ENCODE assay signal across 8 cellular contexts in genomic region chr11:15969281-15969680, GRCh38.
DNase-seq lines count a peak whose midpoint lies in the region; ATAC-seq and TF ChIP-seq lines count a peak whose summit lies in the region.

No MANE protein-coding gene starts in this region.

- peak overlapping the region; percentile 67 for H3K4me2 ChIP-seq in KMS-11

- no peaks in the 10 kb centered on the region for H3K27me3 ChIP-seq in KMS-11 (ENCODE audit: insufficient read depth, low read depth)
- H3K27me3 ChIP-seq in upper lobe of right lung, result no peaks in the 10 kb centered on the region

- H3K4me3 Mint-ChIP-seq in natural killer cell, result no peak overlapping the region

- H2AFZ ChIP-seq in KMS-11 (ENCODE audit: low read depth), result peak overlapping the region; percentile 85

- no peaks in the 10 kb centered on the region for H4K20me1 ChIP-seq in KMS-11 (ENCODE audit: insufficient read depth)

- no peaks in the 10 kb centered on the region for H3K79me2 ChIP-seq in KMS-11 (ENCODE audit: insufficient read depth, low read depth)

- DNase-seq in DMS53 treated with DMSO at 0.1 percent for 48 hours (lab: John Stamatoyannopoulos, UW; ENCODE audit: unreplicated experiment), result peak; percentile 86
- peak; percentile 50 for DNase-seq in brain pericyte (ENCODE audit: low read depth, low spot score)
- peak; percentile 68 for DNase-seq in left lobe of liver (ENCODE audit: low spot score)
- DNase-seq in upper lobe of right lung, result no peak
- no peak for DNase-seq in NCI-H187 (lab: John Stamatoyannopoulos, UW)
- no peak for DNase-seq in natural killer cell

- no peaks in the 10 kb centered on the region for H3K9me3 Mint-ChIP-seq in natural killer cell

- no peak for TF ChIP-seq CTCF in KMS-11 (conservative IDR thresholded peaks at IDR 0.05; ENCODE audit: low read depth, low read length)
- TF ChIP-seq CTCF in upper lobe of right lung (IDR thresholded peaks at IDR 0.05), result no peak
- TF ChIP-seq CTCF in natural killer cell (IDR thresholded peaks at IDR 0.05), result no peak

- intact Hi-C loops in upper lobe of right lung (cut with DNase I), result no loop called here
- intact Hi-C loops in natural killer cell (cut with micrococcal nuclease), result no loop called here

- no peaks in the 10 kb centered on the region for H3K36me3 Mint-ChIP-seq in natural killer cell

- no peak overlapping the region for H3K27ac Mint-ChIP-seq in natural killer cell

- H3K4me3 ChIP-seq in KMS-11 (IDR thresholded peaks at IDR 0.05; ENCODE audit: insufficient read depth, low read depth, low read length), result no peak overlapping the region
- no peak overlapping the region for H3K4me3 ChIP-seq in upper lobe of right lung

- no peaks in the 10 kb centered on the region for H3K4me1 Mint-ChIP-seq in natural killer cell

- peaks cover 39% of the 10 kb centered on the region for H3K4me1 ChIP-seq in KMS-11 (ENCODE audit: low read depth, poor library complexity, severe bottlenecking)
- H3K4me1 ChIP-seq in upper lobe of right lung, result peaks cover 23% of the 10 kb centered on the region

- ATAC-seq in GM21576 (IDR thresholded peaks at IDR 0.05; ENCODE audit: unreplicated experiment) (peak; percentile 67), left lobe of liver (peak; percentile 90), upper lobe of right lung (peak; percentile 78), natural killer cell (no peak)

- H3K9ac ChIP-seq in KMS-11, result peak overlapping the region; percentile 61; the same call in 1 of the 2 replicates

- no peaks in the 10 kb centered on the region for H3K36me3 ChIP-seq in KMS-11 (ENCODE audit: insufficient read depth)
- H3K36me3 ChIP-seq in upper lobe of right lung, result no peaks in the 10 kb centered on the region

- no peaks in the 10 kb centered on the region for H3K27me3 Mint-ChIP-seq in natural killer cell (ENCODE audit: low read depth in 2 of 2)

- H3K9me3 ChIP-seq in upper lobe of right lung, result no peaks in the 10 kb centered on the region

- H3K27ac ChIP-seq in KMS-11, result peak overlapping the region; percentile 80
- H3K27ac ChIP-seq in upper lobe of right lung, result peak overlapping the region; percentile 44

Comparison
In these comparisons a context has a peak if more than half of its experiments do, and no peak if none do; other contexts are left out.
1. DNase-seq: peak in DMS53 treated with DMSO at 0.1 percent for 48 hours (single experiment), brain pericyte (single experiment) and left lobe of liver (single experiment); none in upper lobe of right lung (single experiment), NCI-H187 (0 of 2) and natural killer cell (single experiment).
2. ATAC-seq: peak in GM21576 (single experiment), left lobe of liver (single experiment) and upper lobe of right lung (single experiment); none in natural killer cell (0 of 3).